ENCODE assay signal across 21 cellular contexts in genomic region chrX:1196436-1196835, GRCh38. TPM values are rescaled to one million over a fixed set of nuclear protein-coding genes. Genes with fewer than 3 reads are reported as not detected.
"Had no signal": no experiment of that assay in that cellular context is flagged by ENCODE, and none has a peak within 500 bp of the region (broad histone marks: within the 10 kb centered on the region; RNA-seq: fewer than 3 reads in every experiment).

No MANE protein-coding gene starts in this region.

- H3K27ac ChIP-seq: esophagus squamous epithelium, parathyroid adenoma, tibial nerve had no signal

- H2AFZ ChIP-seq: parathyroid adenoma had no signal

- H3K9ac ChIP-seq: parathyroid adenoma had no signal

- DNase-seq: activated CD4-positive, alpha-beta T cell treated with anti-CD3 and anti-CD28 coated beads, Interleukin-2, amount 50 U/mL, for 1 hour; activated naive CD4-positive, alpha-beta T cell treated with anti-CD3 and anti-CD28 coated beads, Interleukin-2, amount 10 ng/mL, durations not matched to agents 7 days and 5 days; activated naive CD8-positive, alpha-beta T cell treated with anti-CD3 and anti-CD28 coated beads, Interleukin-2, amount 50 U/mL, for 24 hours; activated T-cell treated with anti-CD3 and anti-CD28 coated beads, Interleukin-2, amount 50 U/mL, for 1 hour; aorta; cortex of kidney; effector CD8-positive, alpha-beta T cell; esophagus squamous epithelium; immature natural killer cell; mesendoderm; natural killer cell; SHP77 treated with DMSO at 0.1 percent for 48 hours; stimulated activated naive CD4-positive, alpha-beta T cell treated with Interleukin-2 at 50 U/mL for 16 hours; T-helper 1 cell; T-helper 9 cell had no signal

- H3K79me2 ChIP-seq: parathyroid adenoma had no signal

- ATAC-seq: activated naive CD8-positive, alpha-beta T cell treated with anti-CD3 and anti-CD28 coated beads, Interleukin-2, amount 50 U/mL, for 24 hours; natural killer cell; SK-N-SH treated with all-trans-retinoic acid at 6 μM for 48 hours had no signal

- H3K9me3 Mint-ChIP-seq: activated naive CD8-positive, alpha-beta T cell treated with anti-CD3 and anti-CD28 coated beads, Interleukin-2, amount 50 U/mL, for 24 hours; activated T-helper 2 cell treated with anti-CD3 and anti-CD28 coated beads, Interferon-gamma antibody, Interleukin-2, Interleukin-4, amounts not matched to agents 10 μg/mL and 5 μg/mL and 100 μg/mL, durations not matched to agents 14 hours and 24 hours and 36 hours; immature natural killer cell; natural killer cell had no signal

- H3K27ac Mint-ChIP-seq: activated naive CD4-positive, alpha-beta T cell treated with anti-CD3 and anti-CD28 coated beads, Interleukin-2, amount 10 ng/mL, durations not matched to agents 7 days and 5 days; activated naive CD8-positive, alpha-beta T cell treated with anti-CD3 and anti-CD28 coated beads, Interleukin-2, amount 50 U/mL, for 24 hours; activated T-helper 2 cell treated with anti-CD3 and anti-CD28 coated beads, Interferon-gamma antibody, Interleukin-2, Interleukin-4, amounts not matched to agents 10 μg/mL and 5 μg/mL and 100 μg/mL, durations not matched to agents 14 hours and 24 hours and 36 hours; immature natural killer cell; natural killer cell had no signal

- FAIRE-seq: endothelial cell of umbilical vein had no signal

- H3K4me1 Mint-ChIP-seq: activated naive CD4-positive, alpha-beta T cell treated with anti-CD3 and anti-CD28 coated beads, Interleukin-2, amount 10 ng/mL, durations not matched to agents 7 days and 5 days; activated naive CD8-positive, alpha-beta T cell treated with anti-CD3 and anti-CD28 coated beads, Interleukin-2, amount 50 U/mL, for 24 hours; central memory CD8-positive, alpha-beta T cell; immature natural killer cell; natural killer cell had no signal

- H3K9me3 ChIP-seq: esophagus squamous epithelium, tibial nerve had no signal

- H3K4me3 ChIP-seq: esophagus squamous epithelium, tibial nerve had no signal

- H3K27me3 Mint-ChIP-seq: activated naive CD4-positive, alpha-beta T cell treated with anti-CD3 and anti-CD28 coated beads, Interleukin-2, amount 10 ng/mL, durations not matched to agents 7 days and 5 days; activated naive CD8-positive, alpha-beta T cell treated with anti-CD3 and anti-CD28 coated beads, Interleukin-2, amount 50 U/mL, for 24 hours; central memory CD8-positive, alpha-beta T cell had no signal

- H3K27me3 ChIP-seq: esophagus squamous epithelium, tibial nerve had no signal

- H3K36me3 ChIP-seq: esophagus squamous epithelium, tibial nerve had no signal

- H3K4me1 ChIP-seq: esophagus squamous epithelium, parathyroid adenoma, tibial nerve had no signal

- H3K36me3 Mint-ChIP-seq: activated naive CD4-positive, alpha-beta T cell treated with anti-CD3 and anti-CD28 coated beads, Interleukin-2, amount 10 ng/mL, durations not matched to agents 7 days and 5 days; immature natural killer cell; natural killer cell had no signal

- H3K4me3 Mint-ChIP-seq: activated naive CD4-positive, alpha-beta T cell treated with anti-CD3 and anti-CD28 coated beads, Interleukin-2, amount 10 ng/mL, durations not matched to agents 7 days and 5 days; activated naive CD8-positive, alpha-beta T cell treated with anti-CD3 and anti-CD28 coated beads, Interleukin-2, amount 50 U/mL, for 24 hours; central memory CD8-positive, alpha-beta T cell; immature natural killer cell; natural killer cell had no signal

RNA-seq across cellular contexts. Expression of gene CRLF2, which starts 16.0 kb away (rescaled TPM):
- total RNA-seq: endothelial cell of umbilical vein had no signal
- polyA plus RNA-seq: aorta, endothelial cell of umbilical vein, immature natural killer cell had no signal
